8 cellular contexts compared by ENCODE assay signal in genomic region chr9:130053109-130053503, GRCh38. TPM values are rescaled to one million over a fixed set of nuclear protein-coding genes. Genes with fewer than 3 reads are reported as not detected.
A peak's percentile ranks its signal among the peaks of the same experiment; 100 is the strongest.
DNase-seq lines count a peak whose midpoint lies in the region; ATAC-seq and TF ChIP-seq lines count a peak whose summit lies in the region.

No MANE protein-coding gene starts in this region.

- no peak overlapping the region for H2BK5ac ChIP-seq in H9 (ENCODE audit: insufficient read length, low read length)

- H3K79me2 ChIP-seq in H9 (ENCODE audit: insufficient read depth, low read length): peaks cover 2% of the 10 kb centered on the region; the same call in 1 of the 2 replicates

- H4K20me1 ChIP-seq in H9 (ENCODE audit: control insufficient read depth, insufficient read depth, insufficient read length): no peaks in the 10 kb centered on the region

- H4K91ac ChIP-seq in H9 (ENCODE audit: insufficient read length, low read depth, low read length): no peak overlapping the region

- CTCF ChIA-PET in activated CD4-positive, alpha-beta memory T cell treated with anti-CD3 and anti-CD28 coated beads for 36 hours (lab: Charles Lee): interaction anchor here (1.1 to 2.1 kb wide), 4 partner anchors 32 to 168 kb away, joined by 3 to 9 read pairs (median 5); no protein-coding TSS in a partner anchor

- H3K27me3 ChIP-seq in H9 (ENCODE audit: insufficient read depth, low read length): no peaks in the 10 kb centered on the region
- no peaks in the 10 kb centered on the region for H3K27me3 ChIP-seq in right cardiac atrium (ENCODE audit: control insufficient read depth, insufficient read depth)

- peak overlapping the region; percentile 24 for H3K9ac ChIP-seq in H9 (ENCODE audit: extremely low read depth, insufficient read length, low read length)

- no peaks in the 10 kb centered on the region for H3K27me3 Mint-ChIP-seq in H9 (ENCODE audit: low read depth)
- H3K27me3 Mint-ChIP-seq in activated CD4-positive, alpha-beta memory T cell treated with anti-CD3 and anti-CD28 coated beads for 36 hours: no peaks in the 10 kb centered on the region

- no peak overlapping the region for H2BK12ac ChIP-seq in H9 (ENCODE audit: insufficient read length, low read depth, low read length)

- no peaks in the 10 kb centered on the region for H3K79me1 ChIP-seq in H9 (ENCODE audit: insufficient read depth, low read depth, low read length, poor library complexity, severe bottlenecking)

- H3K9me3 ChIP-seq in H9 (ENCODE audit: control insufficient read depth, low read depth, low read length) (no peaks in the 10 kb centered on the region), right cardiac atrium (ENCODE audit: control insufficient read depth, low read length) (no peaks in the 10 kb centered on the region)

- H3K4me1 ChIP-seq in H9 (ENCODE audit: insufficient read depth, low read length) (no peaks in the 10 kb centered on the region; the same call in 1 of the 2 replicates), right cardiac atrium (ENCODE audit: control insufficient read depth, insufficient read depth, low read length) (peaks cover 3% of the 10 kb centered on the region)

- peak overlapping the region; percentile 91 to 94 for H3K4me3 Mint-ChIP-seq in H9
- H3K4me3 Mint-ChIP-seq in activated CD4-positive, alpha-beta memory T cell treated with anti-CD3 and anti-CD28 coated beads for 36 hours: peak overlapping the region; percentile 92

- H3K27ac Mint-ChIP-seq in H9: peak overlapping the region in 2 of 3 experiments; percentile 59 to 73; a peak in 3 of 7 replicates
- peak overlapping the region; percentile 90 for H3K27ac Mint-ChIP-seq in activated CD4-positive, alpha-beta memory T cell treated with anti-CD3 and anti-CD28 coated beads for 36 hours

- no peak overlapping the region for H4K8ac ChIP-seq in H9 (replicated peaks; ENCODE audit: insufficient read length, low read depth, low read length)

- H2BK120ac ChIP-seq in H9 (ENCODE audit: low read depth, low read length, poor library complexity, severe bottlenecking): no peak overlapping the region

- TF ChIP-seq CTCF in H9 (conservative IDR thresholded peaks at IDR 0.05): no peak

- H3K56ac ChIP-seq in H9 (ENCODE audit: insufficient read length, low read depth, low read length): no peak overlapping the region

- H3K4me3 ChIP-seq in right cardiac atrium (ENCODE audit: low read length) (peak overlapping the region; percentile 76), skin epidermis (peak overlapping the region; percentile 88 to 100 (median 96))

- no peak overlapping the region for H2BK15ac ChIP-seq in H9 (ENCODE audit: low read depth, low read length)

- H3K27ac ChIP-seq in H9 (ENCODE audit: insufficient read length, low read depth, low read length) (no peak overlapping the region), right cardiac atrium (ENCODE audit: low read length) (peak overlapping the region; percentile 97), skin epidermis (peak overlapping the region; percentile 60 to 99 (median 95))

- H2BK20ac ChIP-seq in H9 (ENCODE audit: low read depth, low read length, poor library complexity, severe bottlenecking): no peak overlapping the region

- H3K4me2 ChIP-seq in H9 (ENCODE audit: insufficient read depth, insufficient read length, low read length): peak overlapping the region; percentile 96

- H3T11ph ChIP-seq in H9 (ENCODE audit: low read length): no peak overlapping the region

- H3K23ac ChIP-seq in H9 (ENCODE audit: insufficient read length, low read depth, low read length): no peak overlapping the region

- no peak for DNase-seq in H9
- DNase-seq in activated CD4-positive, alpha-beta memory T cell treated with anti-CD3 and anti-CD28 coated beads for 36 hours: no peak
- DNase-seq in right cardiac atrium: no peak
- DNase-seq in HuH-7.5 (ENCODE audit: low spot score): no peak
- no peak for DNase-seq in DMS79 (lab: John Stamatoyannopoulos, UW)
- no peak for DNase-seq in T1000 (lab: John Stamatoyannopoulos, UW)

- intact Hi-C loops in activated CD4-positive, alpha-beta memory T cell treated with anti-CD3 and anti-CD28 coated beads for 36 hours (cut with micrococcal nuclease): no loop called here
- intact Hi-C loops in right cardiac atrium (cut with DNase I): no loop called here

- no peak overlapping the region for H2AK5ac ChIP-seq in H9 (ENCODE audit: insufficient read length, low read length)

- H3K4ac ChIP-seq in H9 (ENCODE audit: low read depth, low read length): no peak overlapping the region

- POLR2A ChIA-PET in activated CD4-positive, alpha-beta memory T cell treated with anti-CD3 and anti-CD28 coated beads for 36 hours (lab: Charles Lee): interaction anchor here (0.8 to 2.1 kb wide), 11 partner anchors 8 to 219 kb away, joined by 3 to 14 read pairs (median 4); partner anchors contain the start of gene FNBP1

- H2AFZ ChIP-seq in H9 (ENCODE audit: low read length): no peak overlapping the region

- no peaks in the 10 kb centered on the region for H3K9me3 Mint-ChIP-seq in H9
- no peaks in the 10 kb centered on the region for H3K9me3 Mint-ChIP-seq in activated CD4-positive, alpha-beta memory T cell treated with anti-CD3 and anti-CD28 coated beads for 36 hours

- ATAC-seq in right cardiac atrium: no peak
- ATAC-seq in esophagus mucosa: no peak

- no peak overlapping the region for H3K18ac ChIP-seq in H9 (ENCODE audit: insufficient read length, low read depth, low read length)

- H3K36me3 Mint-ChIP-seq in H9 (ENCODE audit: insufficient read depth in 1 of 3, low read depth in 3 of 3): peaks cover 0 to 2% (median under 1%) of the 10 kb centered on the region in 3 experiments; a peak in 1 of 7 replicates
- no peaks in the 10 kb centered on the region for H3K36me3 Mint-ChIP-seq in activated CD4-positive, alpha-beta memory T cell treated with anti-CD3 and anti-CD28 coated beads for 36 hours

- H3K14ac ChIP-seq in H9 (ENCODE audit: insufficient read depth, low read length): no peak overlapping the region; the same call in 1 of the 2 replicates

- peaks cover 9 to 17% of the 10 kb centered on the region in 2 experiments; a peak in 3 of 4 replicates for H3K4me1 Mint-ChIP-seq in H9
- H3K4me1 Mint-ChIP-seq in activated CD4-positive, alpha-beta memory T cell treated with anti-CD3 and anti-CD28 coated beads for 36 hours (ENCODE audit: low read depth): peaks cover 30% of the 10 kb centered on the region

- WGBS in H9 (ENCODE audit: extremely low coverage, insufficient read length, low lambda C conversion rate): no CpG with 5 or more reads among the region's 9 CpGs
- 13% methylated on average over 9 of the region's 9 CpGs for WGBS in right cardiac atrium

- peaks cover 9% of the 10 kb centered on the region for H3K23me2 ChIP-seq in H9 (ENCODE audit: insufficient read length, low read depth, low read length, poor library complexity, severe bottlenecking)

- H4K5ac ChIP-seq in H9 (ENCODE audit: insufficient read length, low read depth, low read length): no peak overlapping the region

RNA-seq across cellular contexts. Expression of gene GPR107, which starts 0.6 kb away (rescaled TPM):
- total RNA-seq in H9 (2021) (38.0 and 38.6 TPM in 2 replicates), right cardiac atrium (10 to 100 TPM; 23.2 to 29.5 (median 24.0) TPM), esophagus mucosa (29.8 TPM)
- 10 to 100 TPM; 20.7 to 22.8 TPM for total RNA-seq in activated CD4-positive, alpha-beta memory T cell treated with anti-CD3 and anti-CD28 coated beads for 36 hours
- 13.1 TPM for polyA plus RNA-seq in right cardiac atrium

RNA-seq across cellular contexts. Expression of gene FNBP1, which starts 10.1 kb away (rescaled TPM):
- 35.9 and 36.5 TPM in 2 replicates for total RNA-seq in H9 (2021)
- total RNA-seq in activated CD4-positive, alpha-beta memory T cell treated with anti-CD3 and anti-CD28 coated beads for 36 hours: 100 to 1,000 TPM; 215 to 228 TPM
- total RNA-seq in right cardiac atrium: 10 to 100 TPM; 26.2 to 27.5 (median 26.6) TPM
- polyA plus RNA-seq in right cardiac atrium: 10.8 TPM
- 23.5 TPM for total RNA-seq in esophagus mucosa
